Comparison of ENCODE assay signal across 25 cellular contexts in genomic region chr2:37602040-37602439, GRCh38.
A peak's percentile ranks its signal among the peaks of the same experiment; 100 is the strongest.
DNase-seq lines count a peak whose midpoint lies in the region; ATAC-seq, FAIRE-seq and TF ChIP-seq lines count a peak whose summit lies in the region.
"Had no signal": no experiment of that assay in that cellular context is flagged by ENCODE, and none has a peak within 500 bp of the region (broad histone marks: within the 10 kb centered on the region; RNA-seq: fewer than 3 reads in every experiment).

No MANE protein-coding gene starts in this region.

- H3K4me1 ChIP-seq in thoracic aorta (ENCODE audit: control insufficient read depth in 1 of 2, low read depth in 2 of 2) (peaks cover 10 to 15% of the 10 kb centered on the region in 2 donors), colonic mucosa (no peaks in the 10 kb centered on the region)
- H3K4me1 ChIP-seq: tibial artery had no signal

- POLR2A ChIA-PET in activated CD8-positive, alpha-beta T cell treated with anti-CD3 and anti-CD28 coated beads, Interleukin-2, amount 10 ng/mL, durations not matched to agents 7 days and 5 days (lab: Charles Lee) = interaction anchor here (2.6 kb wide), 1 partner anchor 15 kb away, joined by 8 read pairs; no protein-coding TSS in a partner anchor

- intact Hi-C loops in left cardiac atrium (cut with DNase I) (no loop called here), colonic mucosa (cut with DNase I) (no loop called here)

- no peaks in the 10 kb centered on the region for H3K9me3 ChIP-seq in thoracic aorta
- H3K9me3 ChIP-seq in colonic mucosa = no peaks in the 10 kb centered on the region
- H3K9me3 ChIP-seq: mucosa of descending colon, neutrophil, tibial artery had no signal

- no peaks in the 10 kb centered on the region for H3K36me3 ChIP-seq in thoracic aorta
- no peaks in the 10 kb centered on the region for H3K36me3 ChIP-seq in colonic mucosa
- H3K36me3 ChIP-seq: neutrophil, spleen, tibial artery had no signal

- H3K27ac ChIP-seq in thoracic aorta = no peak overlapping the region
- H3K27ac ChIP-seq in colonic mucosa = no peak overlapping the region
- H3K27ac ChIP-seq: KMS-11, neutrophil, spleen, tibial artery had no signal

- H3K36me3 Mint-ChIP-seq in activated naive CD8-positive, alpha-beta T cell = peaks cover 35% of the 10 kb centered on the region
- H3K36me3 Mint-ChIP-seq in activated naive CD8-positive, alpha-beta T cell treated with anti-CD3 and anti-CD28 coated beads for 36 hours = peaks cover 32% of the 10 kb centered on the region
- H3K36me3 Mint-ChIP-seq in activated CD8-positive, alpha-beta T cell treated with anti-CD3 and anti-CD28 coated beads, Interleukin-2, amount 10 ng/mL, durations not matched to agents 7 days and 5 days (ENCODE audit: low read depth) = peaks cover 78% of the 10 kb centered on the region

- H3K4me3 ChIP-seq in thoracic aorta (peak overlapping the region; percentile 34), colonic mucosa (no peak overlapping the region)
- H3K4me3 ChIP-seq: mucosa of descending colon, tibial artery had no signal

- peak; percentile 92 for FAIRE-seq in islet of Langerhans (lab: Jason Lieb, UNC)

- DNase-seq in activated naive CD8-positive, alpha-beta T cell treated with anti-CD3 and anti-CD28 coated beads for 36 hours = no peak
- DNase-seq in activated CD8-positive, alpha-beta T cell treated with anti-CD3 and anti-CD28 coated beads, Interleukin-2, amount 10 ng/mL, durations not matched to agents 7 days and 5 days = no peak
- no peak for DNase-seq in thoracic aorta (ENCODE audit: low spot score)
- no peak for DNase-seq in DMS 273 treated with DMSO at 0.1 percent for 48 hours (lab: John Stamatoyannopoulos, UW)
- DNase-seq in left cardiac atrium = no peak
- DNase-seq in colonic mucosa = no peak
- DNase-seq: ACHN; activated CD4-positive, alpha-beta T cell treated with anti-CD3 and anti-CD28 coated beads for 4 hours; activated CD8-positive, alpha-beta memory T cell treated with anti-CD3 and anti-CD28 coated beads, Interleukin-2, amount 50 U/mL, for 48 hours; activated naive CD4-positive, alpha-beta T cell treated with Interleukin-2 at 50 U/mL for 16 hours; DMS79 treated with DMSO at 0.1 percent for 48 hours; H7; left ventricle myocardium superior; mucosa of descending colon; NCI-H1694; NCI-H2227 treated with DMSO at 0.1 percent for 48 hours; NCI-H774; Right ventricle myocardium superior; spleen; stimulated activated CD8-positive, alpha-beta memory T cell treated with anti-CD3 and anti-CD28 coated beads, Interleukin-4, amount 100 ng/mL, for 48 hours; tibial artery had no signal

- ATAC-seq in activated CD8-positive, alpha-beta T cell treated with anti-CD3 and anti-CD28 coated beads, Interleukin-2, amount 10 ng/mL, durations not matched to agents 7 days and 5 days = no peak
- ATAC-seq in thoracic aorta (ENCODE audit: insufficient number of reproducible peaks, low FRiP score, low read depth) (no peak), left cardiac atrium (no peak)
- ATAC-seq: left ventricle myocardium superior, mucosa of descending colon had no signal

- H3K4me3 Mint-ChIP-seq in activated naive CD8-positive, alpha-beta T cell = peak overlapping the region; percentile 72
- H3K4me3 Mint-ChIP-seq in activated naive CD8-positive, alpha-beta T cell treated with anti-CD3 and anti-CD28 coated beads for 36 hours = no peak overlapping the region
- peak overlapping the region; percentile 75 for H3K4me3 Mint-ChIP-seq in activated CD8-positive, alpha-beta T cell treated with anti-CD3 and anti-CD28 coated beads, Interleukin-2, amount 10 ng/mL, durations not matched to agents 7 days and 5 days

- H3K4me1 Mint-ChIP-seq in activated naive CD8-positive, alpha-beta T cell (ENCODE audit: low read depth) = peaks cover 55% of the 10 kb centered on the region
- H3K4me1 Mint-ChIP-seq in activated naive CD8-positive, alpha-beta T cell treated with anti-CD3 and anti-CD28 coated beads for 36 hours = peaks cover 33% of the 10 kb centered on the region
- peaks cover 58% of the 10 kb centered on the region for H3K4me1 Mint-ChIP-seq in activated CD8-positive, alpha-beta T cell treated with anti-CD3 and anti-CD28 coated beads, Interleukin-2, amount 10 ng/mL, durations not matched to agents 7 days and 5 days (ENCODE audit: low read depth)

- H3K9me3 Mint-ChIP-seq in activated naive CD8-positive, alpha-beta T cell (ENCODE audit: low read depth) = peaks cover 29% of the 10 kb centered on the region
- H3K9me3 Mint-ChIP-seq in activated naive CD8-positive, alpha-beta T cell treated with anti-CD3 and anti-CD28 coated beads for 36 hours = peaks cover 32% of the 10 kb centered on the region
- peaks cover 45% of the 10 kb centered on the region for H3K9me3 Mint-ChIP-seq in activated CD8-positive, alpha-beta T cell treated with anti-CD3 and anti-CD28 coated beads, Interleukin-2, amount 10 ng/mL, durations not matched to agents 7 days and 5 days (ENCODE audit: insufficient read depth)

- no peaks in the 10 kb centered on the region for H3K27me3 ChIP-seq in thoracic aorta (replicated peaks; ENCODE audit: insufficient read depth)
- H3K27me3 ChIP-seq in colonic mucosa = no peaks in the 10 kb centered on the region
- H3K27me3 ChIP-seq: neutrophil, spleen, tibial artery had no signal

- peak overlapping the region; percentile 90 for H3K27ac Mint-ChIP-seq in activated naive CD8-positive, alpha-beta T cell
- H3K27ac Mint-ChIP-seq in activated naive CD8-positive, alpha-beta T cell treated with anti-CD3 and anti-CD28 coated beads for 36 hours = no peak overlapping the region
- no peak overlapping the region for H3K27ac Mint-ChIP-seq in activated CD8-positive, alpha-beta T cell treated with anti-CD3 and anti-CD28 coated beads, Interleukin-2, amount 10 ng/mL, durations not matched to agents 7 days and 5 days

- CTCF ChIA-PET in activated CD8-positive, alpha-beta T cell treated with anti-CD3 and anti-CD28 coated beads, Interleukin-2, amount 10 ng/mL, durations not matched to agents 7 days and 5 days (lab: Charles Lee) = interaction anchor here (1.3 to 1.5 kb wide), 2 partner anchors 13 to 46 kb away, joined by 3 to 6 read pairs; no protein-coding TSS in a partner anchor

- H3K9ac ChIP-seq in colonic mucosa (ENCODE audit: low read depth in 2 of 2, low read length in 2 of 2) = no peak overlapping the region
- H3K9ac ChIP-seq: KMS-11 had no signal

- no peaks in the 10 kb centered on the region for H3K27me3 Mint-ChIP-seq in activated naive CD8-positive, alpha-beta T cell
- H3K27me3 Mint-ChIP-seq in activated naive CD8-positive, alpha-beta T cell treated with anti-CD3 and anti-CD28 coated beads for 36 hours = no peaks in the 10 kb centered on the region
- H3K27me3 Mint-ChIP-seq in activated CD8-positive, alpha-beta T cell treated with anti-CD3 and anti-CD28 coated beads, Interleukin-2, amount 10 ng/mL, durations not matched to agents 7 days and 5 days (ENCODE audit: low read depth) = no peaks in the 10 kb centered on the region

- TF ChIP-seq CTCF in thoracic aorta (IDR thresholded peaks at IDR 0.05) (no peak), colonic mucosa (IDR thresholded peaks at IDR 0.05) (no peak)
